In the genomic region with DNA sequence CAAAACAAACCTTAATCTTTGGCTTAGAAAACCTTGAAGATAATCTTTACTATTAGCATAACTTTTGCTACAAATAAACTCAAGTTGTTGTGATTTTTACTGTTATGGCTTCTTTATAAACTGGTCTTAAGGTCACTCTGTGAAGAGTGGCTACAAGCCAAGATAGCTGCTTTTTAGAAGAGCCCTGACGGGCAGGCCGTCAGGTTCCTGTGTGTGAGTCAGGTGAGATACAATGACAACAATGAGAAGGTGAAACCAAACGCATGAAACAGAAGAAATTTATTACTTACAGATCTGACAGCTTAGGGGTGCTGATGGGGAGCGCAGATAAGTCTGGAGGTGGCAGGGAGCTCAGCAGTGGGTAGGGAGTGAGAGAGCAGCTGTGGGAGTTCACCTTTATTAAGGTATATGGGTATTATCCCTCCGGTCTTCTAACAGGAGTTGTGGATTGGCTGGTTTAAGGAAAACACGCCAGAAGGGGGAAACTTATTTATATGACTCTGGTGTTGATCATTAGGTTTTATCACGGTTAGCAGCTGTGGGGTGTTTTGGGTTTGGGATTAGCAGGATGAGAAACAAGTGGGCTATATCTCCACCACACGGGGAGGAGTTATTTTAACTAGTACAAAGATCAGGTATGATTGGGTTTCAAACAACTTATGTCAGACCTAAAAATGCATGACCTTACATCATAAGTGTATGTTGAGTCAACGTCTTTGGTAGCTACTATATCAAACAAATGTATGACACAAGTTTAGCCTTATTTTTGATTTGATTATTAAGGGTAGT, we compare ENCODE assay signal across 1 cellular context.
TF ChIP-seq lines count a peak whose summit lies in the region.
"Not testable (repeated sequence)": the region's sequence is repeated elsewhere in the genome, so short reads cannot be mapped to it uniquely, and the experiment has no call there.

No MANE protein-coding gene starts in this region.

TF ChIP-seq in K562, 482 proteins besides CTCF, POLR2A, EP300 and RAD21:
- TF ChIP-seq CREM (IDR thresholded peaks at IDR 0.05; ENCODE audit: low read depth) (peak; percentile 41; the same call in 1 of the 2 replicates), CBFA2T3 (IDR thresholded peaks at IDR 0.05) (peak; percentile 71), MEF2A (IDR thresholded peaks at IDR 0.05; ENCODE audit: control insufficient read depth, low read depth, low read length) (peak; percentile 39; the same call in 1 of the 2 replicates), ARID1B (IDR thresholded peaks at IDR 0.05) (peak; percentile 83), MEIS2 (IDR thresholded peaks at IDR 0.05; ENCODE audit: partially characterized antibody) (peak; percentile 33), MTA2 (IDR thresholded peaks at IDR 0.05; ENCODE audit: low read depth) (peak; percentile 61; the same call in 1 of the 2 replicates), NFIC (IDR thresholded peaks at IDR 0.05) (0 out of 2 replicates have a peak, but pooled peaks have one; percentile 15), POLR2AphosphoS5 (IDR thresholded peaks at IDR 0.05; ENCODE audit: control insufficient read depth, insufficient read depth, low read depth, low read length) (peak; percentile 70; the same call in 1 of the 2 replicates), TCF3 (CRISPR knock-in tag; IDR thresholded peaks at IDR 0.05) (peak; percentile 85), SMAD4 (CRISPR knock-in tag; conservative IDR thresholded peaks at IDR 0.05) (0 out of 2 replicates have a peak, but pooled peaks have one; percentile 24), ZEB2 (IDR thresholded peaks at IDR 0.05) (peak; percentile 76), DPF2 (IDR thresholded peaks at IDR 0.05) (peak; percentile 67), TEAD4 (IDR thresholded peaks at IDR 0.05; ENCODE audit: low read length) (peak; percentile 77), LEF1 (IDR thresholded peaks at IDR 0.05) (0 out of 2 replicates have a peak, but pooled peaks have one; percentile 21), KLF16 (IDR thresholded peaks at IDR 0.05) (peak; percentile 29; the same call in 1 of the 2 replicates), FOXK2 (conservative IDR thresholded peaks at IDR 0.05 in 1 of 2, IDR thresholded peaks at IDR 0.05 in 1 of 2; ENCODE audit: low read depth in 2 of 2) (0 out of 4 replicates have a peak, but pooled peaks have one; percentile 41 to 44), PML (IDR thresholded peaks at IDR 0.05; ENCODE audit: low read length) (0 out of 2 replicates have a peak, but pooled peaks have one; percentile 27), SMARCE1 (IDR thresholded peaks at IDR 0.05) (peak; percentile 37; the same call in 1 of the 2 replicates), FOSL1 (tag; conservative IDR thresholded peaks at IDR 0.05) (peak; percentile 45), MBD2 (IDR thresholded peaks at IDR 0.05; ENCODE audit: borderline replicate concordance, low read depth) (peak; percentile 27; the same call in 1 of the 2 replicates), CBFA2T2 (conservative IDR thresholded peaks at IDR 0.05) (peak; percentile 45), SMARCA4 (IDR thresholded peaks at IDR 0.05) (peak; percentile 44; the same call in 1 of the 2 replicates), CREB1 (IDR thresholded peaks at IDR 0.05) (peak; percentile 41; the same call in 1 of the 2 replicates), CREB1 (CRISPR knock-in tag; IDR thresholded peaks at IDR 0.05) (0 out of 2 replicates have a peak, but pooled peaks have one; percentile 20), CXXC5 (CRISPR knock-in tag; IDR thresholded peaks at IDR 0.05) (0 out of 2 replicates have a peak, but pooled peaks have one; percentile 34), NCOR1 (IDR thresholded peaks at IDR 0.05) (peak; percentile 60), SOX6 (IDR thresholded peaks at IDR 0.05) (peak; percentile 38), TAL1 (IDR thresholded peaks at IDR 0.05) (peak; percentile 74), JUND (tag; IDR thresholded peaks at IDR 0.05; ENCODE audit: borderline replicate concordance, low read depth, low read length) (0 out of 3 replicates have a peak, but pooled peaks have one; percentile 13)
- TF ChIP-seq, protein P1, sequence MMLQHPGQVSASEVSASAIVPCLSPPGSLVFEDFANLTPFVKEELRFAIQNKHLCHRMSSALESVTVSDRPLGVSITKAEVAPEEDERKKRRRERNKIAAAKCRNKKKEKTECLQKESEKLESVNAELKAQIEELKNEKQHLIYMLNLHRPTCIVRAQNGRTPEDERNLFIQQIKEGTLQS (IDR thresholded peaks at IDR 0.05), result peak; percentile 45; the same call in 1 of the 2 replicates
- TF ChIP-seq, protein P1 (CRISPR knock-in tag; conservative IDR thresholded peaks at IDR 0.05), result not testable (repeated sequence)
- TF ChIP-seq, protein P2, sequence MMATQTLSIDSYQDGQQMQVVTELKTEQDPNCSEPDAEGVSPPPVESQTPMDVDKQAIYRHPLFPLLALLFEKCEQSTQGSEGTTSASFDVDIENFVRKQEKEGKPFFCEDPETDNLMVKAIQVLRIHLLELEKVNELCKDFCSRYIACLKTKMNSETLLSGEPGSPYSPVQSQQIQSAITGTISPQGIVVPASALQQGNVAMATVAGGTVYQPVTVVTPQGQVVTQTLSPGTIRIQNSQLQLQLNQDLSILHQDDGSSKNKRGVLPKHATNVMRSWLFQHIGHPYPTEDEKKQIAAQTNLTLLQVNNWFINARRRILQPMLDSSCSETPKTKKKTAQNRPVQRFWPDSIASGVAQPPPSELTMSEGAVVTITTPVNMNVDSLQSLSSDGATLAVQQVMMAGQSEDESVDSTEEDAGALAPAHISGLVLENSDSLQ (IDR thresholded peaks at IDR 0.05), result peak; percentile 52; the same call in 1 of the 2 replicates
- TF ChIP-seq, protein P3, sequence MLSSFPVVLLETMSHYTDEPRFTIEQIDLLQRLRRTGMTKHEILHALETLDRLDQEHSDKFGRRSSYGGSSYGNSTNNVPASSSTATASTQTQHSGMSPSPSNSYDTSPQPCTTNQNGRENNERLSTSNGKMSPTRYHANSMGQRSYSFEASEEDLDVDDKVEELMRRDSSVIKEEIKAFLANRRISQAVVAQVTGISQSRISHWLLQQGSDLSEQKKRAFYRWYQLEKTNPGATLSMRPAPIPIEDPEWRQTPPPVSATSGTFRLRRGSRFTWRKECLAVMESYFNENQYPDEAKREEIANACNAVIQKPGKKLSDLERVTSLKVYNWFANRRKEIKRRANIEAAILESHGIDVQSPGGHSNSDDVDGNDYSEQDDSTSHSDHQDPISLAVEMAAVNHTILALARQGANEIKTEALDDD (IDR thresholded peaks at IDR 0.05), result peak; percentile 89
- TF ChIP-seq TEAD4 (CRISPR knock-in tag; IDR thresholded peaks at IDR 0.05; ENCODE audit: borderline replicate concordance); JUND (IDR thresholded peaks at IDR 0.05; ENCODE audit: borderline replicate concordance, low read depth, low read length): not testable (repeated sequence)
- TF ChIP-seq, protein P4, sequence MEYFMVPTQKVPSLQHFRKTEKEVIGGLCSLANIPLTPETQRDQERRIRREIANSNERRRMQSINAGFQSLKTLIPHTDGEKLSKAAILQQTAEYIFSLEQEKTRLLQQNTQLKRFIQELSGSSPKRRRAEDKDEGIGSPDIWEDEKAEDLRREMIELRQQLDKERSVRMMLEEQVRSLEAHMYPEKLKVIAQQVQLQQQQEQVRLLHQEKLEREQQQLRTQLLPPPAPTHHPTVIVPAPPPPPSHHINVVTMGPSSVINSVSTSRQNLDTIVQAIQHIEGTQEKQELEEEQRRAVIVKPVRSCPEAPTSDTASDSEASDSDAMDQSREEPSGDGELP (CRISPR knock-in tag; IDR thresholded peaks at IDR 0.05; ENCODE audit: borderline replicate concordance), result peak; percentile 22; the same call in 1 of the 2 replicates
